1 cellular context compared by ENCODE assay signal in the genomic region with DNA sequence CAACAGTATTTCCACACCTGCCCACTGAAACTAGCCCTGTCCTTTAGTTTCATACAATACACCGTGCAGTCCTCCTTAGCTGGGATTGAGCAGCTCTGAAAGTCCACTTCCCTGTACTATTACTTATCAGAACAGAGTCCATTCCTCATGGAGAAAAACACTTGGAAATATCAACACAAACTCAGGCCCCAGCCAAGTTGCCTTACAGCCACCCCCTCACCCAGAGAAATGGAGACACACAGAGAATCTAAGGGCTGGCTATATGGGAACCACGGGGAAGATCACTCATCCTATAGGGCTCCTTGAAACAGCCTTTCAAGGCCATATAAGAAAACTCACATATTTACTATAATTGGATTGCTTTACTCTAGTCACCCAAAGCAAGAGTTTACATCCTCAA.
TF ChIP-seq lines count a peak whose summit lies in the region.

No MANE protein-coding gene starts in this region.

TF ChIP-seq in HepG2, 621 proteins besides CTCF, POLR2A, EP300 and RAD21:
- no peak for TF ChIP-seq ZNF441 (CRISPR knock-in tag; IDR thresholded peaks at IDR 0.05; ENCODE audit: borderline replicate concordance)
- TF ChIP-seq, protein P1, sequence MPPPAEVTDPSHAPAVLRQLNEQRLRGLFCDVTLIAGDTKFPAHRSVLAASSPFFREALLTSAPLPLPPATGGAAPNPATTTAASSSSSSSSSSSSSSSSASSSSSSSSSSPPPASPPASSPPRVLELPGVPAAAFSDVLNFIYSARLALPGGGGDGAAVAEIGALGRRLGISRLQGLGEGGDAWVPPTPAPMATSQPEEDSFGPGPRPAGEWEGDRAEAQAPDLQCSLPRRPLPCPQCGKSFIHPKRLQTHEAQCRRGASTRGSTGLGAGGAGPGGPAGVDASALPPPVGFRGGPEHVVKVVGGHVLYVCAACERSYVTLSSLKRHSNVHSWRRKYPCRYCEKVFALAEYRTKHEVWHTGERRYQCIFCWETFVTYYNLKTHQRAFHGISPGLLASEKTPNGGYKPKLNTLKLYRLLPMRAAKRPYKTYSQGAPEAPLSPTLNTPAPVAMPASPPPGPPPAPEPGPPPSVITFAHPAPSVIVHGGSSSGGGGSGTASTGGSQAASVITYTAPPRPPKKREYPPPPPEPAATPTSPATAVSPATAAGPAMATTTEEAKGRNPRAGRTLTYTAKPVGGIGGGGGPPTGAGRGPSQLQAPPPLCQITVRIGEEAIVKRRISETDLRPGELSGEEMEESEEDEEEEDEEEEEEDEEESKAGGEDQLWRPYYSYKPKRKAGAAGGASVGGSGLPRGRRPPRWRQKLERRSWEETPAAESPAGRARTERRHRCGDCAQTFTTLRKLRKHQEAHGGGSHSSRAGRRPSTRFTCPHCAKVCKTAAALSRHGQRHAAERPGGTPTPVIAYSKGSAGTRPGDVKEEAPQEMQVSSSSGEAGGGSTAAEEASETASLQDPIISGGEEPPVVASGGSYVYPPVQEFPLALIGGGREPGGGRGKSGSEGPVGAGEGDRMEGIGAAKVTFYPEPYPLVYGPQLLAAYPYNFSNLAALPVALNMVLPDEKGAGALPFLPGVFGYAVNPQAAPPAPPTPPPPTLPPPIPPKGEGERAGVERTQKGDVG (CRISPR knock-in tag; IDR thresholded peaks at IDR 0.05; ENCODE audit: borderline replicate concordance): no peak
- TF ChIP-seq, protein P2, sequence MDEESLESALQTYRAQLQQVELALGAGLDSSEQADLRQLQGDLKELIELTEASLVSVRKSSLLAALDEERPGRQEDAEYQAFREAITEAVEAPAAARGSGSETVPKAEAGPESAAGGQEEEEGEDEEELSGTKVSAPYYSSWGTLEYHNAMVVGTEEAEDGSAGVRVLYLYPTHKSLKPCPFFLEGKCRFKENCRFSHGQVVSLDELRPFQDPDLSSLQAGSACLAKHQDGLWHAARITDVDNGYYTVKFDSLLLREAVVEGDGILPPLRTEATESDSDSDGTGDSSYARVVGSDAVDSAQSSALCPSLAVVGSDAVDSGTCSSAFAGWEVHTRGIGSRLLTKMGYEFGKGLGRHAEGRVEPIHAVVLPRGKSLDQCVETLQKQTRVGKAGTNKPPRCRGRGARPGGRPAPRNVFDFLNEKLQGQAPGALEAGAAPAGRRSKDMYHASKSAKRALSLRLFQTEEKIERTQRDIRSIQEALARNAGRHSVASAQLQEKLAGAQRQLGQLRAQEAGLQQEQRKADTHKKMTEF (CRISPR knock-in tag; IDR thresholded peaks at IDR 0.05): no peak
- TF ChIP-seq ZNF383 (CRISPR knock-in tag; IDR thresholded peaks at IDR 0.05; ENCODE audit: borderline replicate concordance): no peak
- no peak for TF ChIP-seq ZNF773 (CRISPR knock-in tag; IDR thresholded peaks at IDR 0.05; ENCODE audit: borderline replicate concordance)
